9 cellular contexts compared by ENCODE assay signal in the genomic region with DNA sequence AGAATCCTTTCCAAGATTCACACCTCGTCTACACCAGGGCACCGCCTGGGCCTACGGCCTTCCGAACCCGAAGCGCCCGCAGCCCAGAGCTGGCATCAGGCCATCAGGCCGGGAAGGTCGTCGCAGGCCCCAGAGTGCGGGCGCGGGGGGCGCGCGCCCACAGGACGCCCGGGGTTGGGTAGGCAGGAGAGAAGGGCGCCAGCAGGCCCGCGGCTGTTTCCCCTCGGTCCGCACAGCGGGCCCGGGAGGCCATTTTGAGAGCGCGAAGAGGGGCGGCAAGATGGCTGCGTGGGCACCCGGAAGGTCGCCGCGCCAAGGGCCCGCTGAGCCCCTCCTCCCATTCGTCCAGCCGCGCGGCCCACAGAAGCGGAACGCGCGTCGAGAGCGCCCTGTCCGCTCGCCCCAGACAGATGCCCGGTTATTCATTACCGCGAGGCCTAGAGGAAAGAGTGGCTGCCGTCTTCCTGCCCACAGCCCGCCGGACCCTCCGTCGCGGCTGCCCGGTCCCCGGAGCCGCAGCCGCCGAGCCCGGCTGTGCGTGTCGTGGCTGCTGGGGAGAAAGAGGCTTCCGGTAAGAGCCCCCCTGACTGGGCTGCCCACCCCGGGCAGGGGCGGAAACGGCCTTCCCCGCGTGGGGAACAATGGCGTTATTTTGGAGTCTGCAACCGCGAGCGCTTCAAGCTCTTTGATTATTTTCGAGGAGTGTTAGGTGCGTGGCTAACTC. TPM values are rescaled to one million over a fixed set of nuclear protein-coding genes. Genes with fewer than 3 reads are reported as not detected.
DNase-seq lines count a peak whose midpoint lies in the region; ATAC-seq and TF ChIP-seq lines count a peak whose summit lies in the region.
"Had no signal": no experiment of that assay in that cellular context is flagged by ENCODE, and none has a peak within 500 bp of the region (broad histone marks: within the 10 kb centered on the region; RNA-seq: fewer than 3 reads in every experiment).

No MANE protein-coding gene starts in this region.

- no peaks in the 10 kb centered on the region for H3K9me3 ChIP-seq in cardiac muscle cell (ENCODE audit: low read depth)
- no peaks in the 10 kb centered on the region for H3K9me3 ChIP-seq in ovary
- no peaks in the 10 kb centered on the region for H3K9me3 ChIP-seq in aorta (ENCODE audit: control insufficient read depth, low read length)

- in situ Hi-C loops in GM13976 (cut with MboI; ENCODE audit: low sequenced_read_pairs, unreplicated experiment) = no loop called here

- 4 to 7% (median 6%) methylated on average over 72 to 75 of the region's 75 CpGs for WGBS in ovary, 3 donors
- 4% methylated on average over 58 to 75 of the region's 75 CpGs for WGBS in aorta, 2 donors

- H3K27ac ChIP-seq in cardiac muscle cell = no peak overlapping the region
- H3K27ac ChIP-seq in ovary = no peak overlapping the region
- no peak overlapping the region for H3K27ac ChIP-seq in aorta (ENCODE audit: low read depth in 1 of 2, low read length in 2 of 2)

- TF ChIP-seq CTCF in cardiac muscle cell (IDR thresholded peaks at IDR 0.05; ENCODE audit: low read depth, low read length) (no peak), ovary (IDR thresholded peaks at IDR 0.05) (no peak), GM13976 (IDR thresholded peaks at IDR 0.05; ENCODE audit: borderline replicate concordance, control extremely low read depth, extremely low read depth, insufficient read depth, missing control alignments) (no peak)

- no peak for TF ChIP-seq POLR2A in ovary (IDR thresholded peaks at IDR 0.05)

- peak overlapping the region; percentile 23 for H3K4me3 ChIP-seq in cardiac muscle cell
- H3K4me3 ChIP-seq in ovary = peak overlapping the region; percentile 21
- H3K4me3 ChIP-seq in aorta (ENCODE audit: low read length in 2 of 2) = peak overlapping the region in 1 of 2 donors; percentile 22

- peaks cover 8% of the 10 kb centered on the region for H3K4me1 ChIP-seq in cardiac muscle cell (ENCODE audit: low read depth)
- H3K4me1 ChIP-seq in ovary (ENCODE audit: insufficient read depth) = peaks cover 3% of the 10 kb centered on the region
- no peaks in the 10 kb centered on the region for H3K4me1 ChIP-seq in aorta (ENCODE audit: control insufficient read depth in 1 of 2, insufficient read depth in 2 of 2, low read length in 2 of 2)

- TF ChIP-seq EP300 in ovary (IDR thresholded peaks at IDR 0.05) = no peak

- intact Hi-C loops in Right ventricle myocardium inferior (cut with DNase I) (no loop called here), cardiac septum (cut with DNase I) (no loop called here), ovary (cut with DNase I) (no loop called here), aorta (cut with DNase I) (no loop called here)

- DNase-seq in Right ventricle myocardium inferior (ENCODE audit: missing footprints) (no peak), cardiac septum (ENCODE audit: low spot score) (no peak), cardiac muscle cell (ENCODE audit: low read depth in 1 of 2, low spot score in 1 of 2) (no peak), ovary (no peak), aorta (peak in 1 of 2 donors; percentile 74), NCI-H1694 treated with DMSO at 0.1 percent for 48 hours (lab: John Stamatoyannopoulos, UW) (no peak), GM13976 (ENCODE audit: low spot score) (no peak)

- peaks cover 97% of the 10 kb centered on the region for H3K27me3 ChIP-seq in cardiac muscle cell
- peaks cover 3% of the 10 kb centered on the region for H3K27me3 ChIP-seq in ovary
- H3K27me3 ChIP-seq in aorta (ENCODE audit: control insufficient read depth in 1 of 2, insufficient read depth in 2 of 2, low read length in 1 of 2) = no peaks in the 10 kb centered on the region

- no peaks in the 10 kb centered on the region for H3K36me3 ChIP-seq in cardiac muscle cell
- no peaks in the 10 kb centered on the region for H3K36me3 ChIP-seq in ovary
- H3K36me3 ChIP-seq in aorta (ENCODE audit: control insufficient read depth in 1 of 2, insufficient read depth in 2 of 2, low read length in 1 of 2) = no peaks in the 10 kb centered on the region

- ATAC-seq in Right ventricle myocardium inferior = peak; percentile 69
- peak; percentile 34 for ATAC-seq in aorta (ENCODE audit: low FRiP score)
- no peak for ATAC-seq in HG02642 (IDR thresholded peaks at IDR 0.05; ENCODE audit: poor library complexity, unreplicated experiment)
- ATAC-seq: HCT116 had no signal

RNA-seq across cellular contexts. Expression of gene POLG, which starts 44.2 kb away (rescaled TPM):
- total RNA-seq in Right ventricle myocardium inferior (39.7 TPM), cardiac septum (49.4 TPM), cardiac muscle cell (56.2 and 63.9 TPM in 2 replicates), ovary (10 to 100 TPM; 33.0 to 52.0 (median 43.0) TPM), aorta (10 to 100 TPM; 55.6 to 59.2 TPM)
- polyA plus RNA-seq in cardiac muscle cell (47.3 and 53.5 TPM in 2 replicates), ovary (10 to 100 TPM; 19.8 to 25.0 TPM), aorta (10 to 100 TPM; 18.4 to 61.9 TPM)
